Comparison of ENCODE assay signal across 24 cellular contexts in the genomic region with DNA sequence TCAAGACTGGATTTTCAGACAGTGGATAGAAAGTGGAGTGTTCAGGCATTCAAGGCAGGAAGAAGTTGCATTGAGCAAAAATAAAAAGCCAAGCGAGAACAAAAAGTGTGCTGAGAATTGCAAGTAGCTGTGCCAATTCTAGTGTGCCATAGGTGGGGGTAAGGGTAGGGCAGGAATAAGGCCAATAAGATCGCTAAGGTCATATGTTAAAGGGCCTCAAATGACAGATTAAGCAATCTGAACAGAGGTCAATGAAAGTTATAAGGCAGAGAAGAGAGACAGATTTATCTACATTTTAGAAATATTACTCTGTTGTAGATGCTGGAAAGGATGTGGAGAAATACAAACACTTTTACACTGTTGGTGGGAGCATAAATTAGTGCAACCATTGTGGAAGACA.
"Had no signal": no experiment of that assay in that cellular context is flagged by ENCODE, and none has a peak within 500 bp of the region (broad histone marks: within the 10 kb centered on the region; RNA-seq: fewer than 3 reads in every experiment).

No MANE protein-coding gene starts in this region.

- H3K4me1 ChIP-seq: colonic mucosa, lower lobe of right lung had no signal

- H3K9me3 Mint-ChIP-seq: mesothelial cell of epicardium, naive B cell had no signal

- DNase-seq: colonic mucosa; dermis blood vessel endothelial cell; dorsolateral prefrontal cortex; effector CD4-positive, alpha-beta T cell; effector memory CD4-positive, alpha-beta T cell; erythroblast; esophagus squamous epithelium; foreskin fibroblast; foreskin melanocyte; gastrocnemius medialis; glutamatergic neuron; head of caudate nucleus; heart right ventricle; left cardiac atrium; left ventricle myocardium inferior; lower lobe of right lung; mesenchymal stem cell; mucosa of descending colon; naive B cell had no signal

- H3K4me3 Mint-ChIP-seq: mesothelial cell of epicardium, naive B cell had no signal

- H3K9me3 ChIP-seq: colonic mucosa, esophagus squamous epithelium, gastrocnemius medialis, heart right ventricle, left ventricle myocardium inferior, lower lobe of right lung, mucosa of descending colon had no signal

- ATAC-seq: esophagus mucosa, gastrocnemius medialis, heart right ventricle, left cardiac atrium, lower lobe of right lung, mucosa of descending colon had no signal

- H3K4me1 Mint-ChIP-seq: naive B cell had no signal

- FAIRE-seq: endometrium, keratinocyte had no signal

- H3K4me3 ChIP-seq: colonic mucosa, dorsolateral prefrontal cortex, esophagus squamous epithelium, gastrocnemius medialis, heart right ventricle, left ventricle myocardium inferior, lower lobe of right lung, mucosa of descending colon had no signal

- H3K27me3 ChIP-seq: colonic mucosa, dorsolateral prefrontal cortex, esophagus squamous epithelium, gastrocnemius medialis, heart right ventricle had no signal

- H3K36me3 ChIP-seq: colonic mucosa had no signal

- H3K27ac Mint-ChIP-seq: mesothelial cell of epicardium, naive B cell had no signal

- H3K27me3 Mint-ChIP-seq: naive B cell had no signal

- H3K27ac ChIP-seq: colonic mucosa, dorsolateral prefrontal cortex, epithelial cell of prostate, esophagus squamous epithelium, gastrocnemius medialis, heart right ventricle, left ventricle myocardium inferior, lower lobe of right lung had no signal
